In the genomic region with DNA sequence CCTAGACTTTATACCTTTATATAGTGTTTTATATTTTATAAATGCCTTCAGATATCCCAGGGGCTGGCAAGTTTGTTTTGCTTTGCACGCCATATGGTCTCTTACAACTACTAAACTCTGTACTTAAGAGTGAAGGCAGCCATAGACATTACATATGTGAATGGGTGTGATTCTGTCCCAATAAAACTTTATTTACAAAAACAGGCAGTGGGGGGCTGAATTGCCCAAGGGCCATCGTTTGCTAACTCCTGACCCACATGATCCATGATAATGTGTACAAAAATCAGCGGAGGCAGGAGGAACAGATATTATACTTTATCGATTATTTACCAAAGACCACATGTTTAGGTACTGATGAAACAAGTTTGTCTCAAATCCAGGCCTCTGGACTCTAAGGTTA, we compare ENCODE assay signal across 2 cellular contexts.
TF ChIP-seq lines count a peak whose summit lies in the region.

No MANE protein-coding gene starts in this region.

TF ChIP-seq in HepG2, 621 proteins besides CTCF, POLR2A, EP300 and RAD21:
- 0 out of 2 replicates have a peak, but pooled peaks have one; percentile 12 for TF ChIP-seq CEBPB (IDR thresholded peaks at IDR 0.05; ENCODE audit: borderline replicate concordance, low read depth, low read length)
- no peak for TF ChIP-seq REXO4 (CRISPR knock-in tag; IDR thresholded peaks at IDR 0.05; ENCODE audit: borderline replicate concordance)
- TF ChIP-seq, protein P1, sequence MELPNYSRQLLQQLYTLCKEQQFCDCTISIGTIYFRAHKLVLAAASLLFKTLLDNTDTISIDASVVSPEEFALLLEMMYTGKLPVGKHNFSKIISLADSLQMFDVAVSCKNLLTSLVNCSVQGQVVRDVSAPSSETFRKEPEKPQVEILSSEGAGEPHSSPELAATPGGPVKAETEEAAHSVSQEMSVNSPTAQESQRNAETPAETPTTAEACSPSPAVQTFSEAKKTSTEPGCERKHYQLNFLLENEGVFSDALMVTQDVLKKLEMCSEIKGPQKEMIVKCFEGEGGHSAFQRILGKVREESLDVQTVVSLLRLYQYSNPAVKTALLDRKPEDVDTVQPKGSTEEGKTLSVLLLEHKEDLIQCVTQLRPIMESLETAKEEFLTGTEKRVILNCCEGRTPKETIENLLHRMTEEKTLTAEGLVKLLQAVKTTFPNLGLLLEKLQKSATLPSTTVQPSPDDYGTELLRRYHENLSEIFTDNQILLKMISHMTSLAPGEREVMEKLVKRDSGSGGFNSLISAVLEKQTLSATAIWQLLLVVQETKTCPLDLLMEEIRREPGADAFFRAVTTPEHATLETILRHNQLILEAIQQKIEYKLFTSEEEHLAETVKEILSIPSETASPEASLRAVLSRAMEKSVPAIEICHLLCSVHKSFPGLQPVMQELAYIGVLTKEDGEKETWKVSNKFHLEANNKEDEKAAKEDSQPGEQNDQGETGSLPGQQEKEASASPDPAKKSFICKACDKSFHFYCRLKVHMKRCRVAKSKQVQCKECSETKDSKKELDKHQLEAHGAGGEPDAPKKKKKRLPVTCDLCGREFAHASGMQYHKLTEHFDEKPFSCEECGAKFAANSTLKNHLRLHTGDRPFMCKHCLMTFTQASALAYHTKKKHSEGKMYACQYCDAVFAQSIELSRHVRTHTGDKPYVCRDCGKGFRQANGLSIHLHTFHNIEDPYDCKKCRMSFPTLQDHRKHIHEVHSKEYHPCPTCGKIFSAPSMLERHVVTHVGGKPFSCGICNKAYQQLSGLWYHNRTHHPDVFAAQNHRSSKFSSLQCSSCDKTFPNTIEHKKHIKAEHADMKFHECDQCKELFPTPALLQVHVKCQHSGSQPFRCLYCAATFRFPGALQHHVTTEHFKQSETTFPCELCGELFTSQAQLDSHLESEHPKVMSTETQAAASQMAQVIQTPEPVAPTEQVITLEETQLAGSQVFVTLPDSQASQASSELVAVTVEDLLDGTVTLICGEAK (IDR thresholded peaks at IDR 0.05), result 0 out of 2 replicates have a peak, but pooled peaks have one; percentile 36
- TF ChIP-seq, protein P1 (CRISPR knock-in tag; IDR thresholded peaks at IDR 0.05), result peak; percentile 97
- no peak for TF ChIP-seq U2AF2 (IDR thresholded peaks at IDR 0.05; ENCODE audit: low read depth, low read length)
- TF ChIP-seq KLF15 (CRISPR knock-in tag; IDR thresholded peaks at IDR 0.05; ENCODE audit: borderline replicate concordance), result no peak
TF ChIP-seq in HepG2: peak in this region for 2.

TF ChIP-seq in GM12878, 131 proteins besides CTCF, POLR2A, EP300 and RAD21:
- TF ChIP-seq, protein P2, sequence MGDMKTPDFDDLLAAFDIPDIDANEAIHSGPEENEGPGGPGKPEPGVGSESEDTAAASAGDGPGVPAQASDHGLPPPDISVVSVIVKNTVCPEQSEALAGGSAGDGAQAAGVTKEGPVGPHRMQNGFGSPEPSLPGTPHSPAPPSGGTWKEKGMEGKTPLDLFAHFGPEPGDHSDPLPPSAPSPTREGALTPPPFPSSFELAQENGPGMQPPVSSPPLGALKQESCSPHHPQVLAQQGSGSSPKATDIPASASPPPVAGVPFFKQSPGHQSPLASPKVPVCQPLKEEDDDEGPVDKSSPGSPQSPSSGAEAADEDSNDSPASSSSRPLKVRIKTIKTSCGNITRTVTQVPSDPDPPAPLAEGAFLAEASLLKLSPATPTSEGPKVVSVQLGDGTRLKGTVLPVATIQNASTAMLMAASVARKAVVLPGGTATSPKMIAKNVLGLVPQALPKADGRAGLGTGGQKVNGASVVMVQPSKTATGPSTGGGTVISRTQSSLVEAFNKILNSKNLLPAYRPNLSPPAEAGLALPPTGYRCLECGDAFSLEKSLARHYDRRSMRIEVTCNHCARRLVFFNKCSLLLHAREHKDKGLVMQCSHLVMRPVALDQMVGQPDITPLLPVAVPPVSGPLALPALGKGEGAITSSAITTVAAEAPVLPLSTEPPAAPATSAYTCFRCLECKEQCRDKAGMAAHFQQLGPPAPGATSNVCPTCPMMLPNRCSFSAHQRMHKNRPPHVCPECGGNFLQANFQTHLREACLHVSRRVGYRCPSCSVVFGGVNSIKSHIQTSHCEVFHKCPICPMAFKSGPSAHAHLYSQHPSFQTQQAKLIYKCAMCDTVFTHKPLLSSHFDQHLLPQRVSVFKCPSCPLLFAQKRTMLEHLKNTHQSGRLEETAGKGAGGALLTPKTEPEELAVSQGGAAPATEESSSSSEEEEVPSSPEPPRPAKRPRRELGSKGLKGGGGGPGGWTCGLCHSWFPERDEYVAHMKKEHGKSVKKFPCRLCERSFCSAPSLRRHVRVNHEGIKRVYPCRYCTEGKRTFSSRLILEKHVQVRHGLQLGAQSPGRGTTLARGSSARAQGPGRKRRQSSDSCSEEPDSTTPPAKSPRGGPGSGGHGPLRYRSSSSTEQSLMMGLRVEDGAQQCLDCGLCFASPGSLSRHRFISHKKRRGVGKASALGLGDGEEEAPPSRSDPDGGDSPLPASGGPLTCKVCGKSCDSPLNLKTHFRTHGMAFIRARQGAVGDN (IDR thresholded peaks at IDR 0.05), result no peak
- TF ChIP-seq, protein P1 (IDR thresholded peaks at IDR 0.05; ENCODE audit: borderline replicate concordance), result peak; percentile 75
- TF ChIP-seq PML (IDR thresholded peaks at IDR 0.05; ENCODE audit: low read length) (no peak), CREB1 (IDR thresholded peaks at IDR 0.05; ENCODE audit: low read depth) (no peak), KAT2A (conservative IDR thresholded peaks at IDR 0.05; ENCODE audit: control insufficient read depth, low read depth, low read length) (no peak)
